9 cellular contexts compared by ENCODE assay signal in the genomic region with DNA sequence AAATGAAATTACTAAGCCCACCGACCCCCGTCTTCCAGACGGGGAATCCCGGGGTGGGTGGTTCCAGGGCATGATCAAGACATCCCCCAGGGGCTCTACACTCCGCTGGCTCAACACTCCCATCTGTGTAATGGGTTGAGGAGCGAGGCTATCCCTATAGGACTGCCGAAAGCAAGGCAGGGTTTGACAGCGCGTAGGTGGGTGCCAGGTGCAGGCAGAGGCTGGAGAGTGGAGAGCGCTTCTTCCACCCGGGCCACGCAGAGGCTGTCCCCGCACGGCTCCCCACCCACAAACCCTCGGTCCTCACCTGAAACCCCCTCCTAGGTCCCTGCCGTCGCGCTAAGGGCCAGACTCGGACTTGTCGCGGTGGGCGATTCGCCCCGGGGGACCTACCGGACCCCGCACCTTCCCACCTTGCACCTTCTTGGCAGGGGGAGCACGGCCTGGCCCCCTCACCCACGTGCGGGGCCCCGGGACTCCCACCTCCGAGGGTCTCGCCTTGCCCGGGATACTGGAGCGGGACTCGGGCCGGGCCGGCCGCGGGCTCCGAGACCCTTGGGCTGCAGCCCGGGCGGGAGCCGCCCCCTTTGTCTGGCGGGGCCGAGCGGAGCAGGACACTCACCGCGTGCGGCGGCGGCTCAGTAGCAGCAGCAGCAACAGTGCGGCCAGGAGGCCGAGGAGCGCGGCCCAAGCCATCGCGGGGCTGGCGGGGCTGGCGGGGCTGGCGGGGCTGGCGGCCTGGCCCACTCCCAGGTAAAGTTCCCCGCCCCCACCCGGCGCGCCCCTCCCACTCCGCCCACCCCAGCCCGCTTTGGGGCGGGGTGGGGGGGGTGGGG. TPM values are rescaled to one million over a fixed set of nuclear protein-coding genes. Genes with fewer than 3 reads are reported as not detected.
DNase-seq lines count a peak whose midpoint lies in the region; ATAC-seq and TF ChIP-seq lines count a peak whose summit lies in the region.
"Had no signal": no experiment of that assay in that cellular context is flagged by ENCODE, and none has a peak within 500 bp of the region (broad histone marks: within the 10 kb centered on the region; RNA-seq: fewer than 3 reads in every experiment).

PTGIS (minus strand) TSS at position 717 of the 836 bp plus-strand sequence; CDS start at position 696, 21 bp downstream.

- peaks cover 8% of the 10 kb centered on the region for H3K36me3 Mint-ChIP-seq in activated CD8-positive, alpha-beta memory T cell treated with anti-CD3 and anti-CD28 coated beads, Interleukin-2, amount 10 ng/mL, durations not matched to agents 7 days and 5 days
- H3K36me3 Mint-ChIP-seq in endothelial cell (ENCODE audit: low read depth, unreplicated experiment): no peaks in the 10 kb centered on the region

- H3K27me3 Mint-ChIP-seq in activated CD8-positive, alpha-beta memory T cell treated with anti-CD3 and anti-CD28 coated beads, Interleukin-2, amount 10 ng/mL, durations not matched to agents 7 days and 5 days: peaks cover 41% of the 10 kb centered on the region
- H3K27me3 Mint-ChIP-seq in endothelial cell (ENCODE audit: unreplicated experiment): peaks cover 8% of the 10 kb centered on the region

- H3K27ac ChIP-seq in urinary bladder (ENCODE audit: low read depth): peak within 1 kb of the TSS; percentile 68

- peak within 1 kb of the TSS; percentile 35 for H3K9ac ChIP-seq in mucosa of stomach (ENCODE audit: low read length)

- DNase-seq in activated CD8-positive, alpha-beta memory T cell treated with anti-CD3 and anti-CD28 coated beads, Interleukin-2, amount 10 ng/mL, durations not matched to agents 7 days and 5 days: no peak
- no peak for DNase-seq in activated CD8-positive, alpha-beta memory T cell treated with anti-CD3 and anti-CD28 coated beads for 24 hours
- DNase-seq in endothelial cell (ENCODE audit: low spot score): peak; percentile 57
- DNase-seq in GDM1 (lab: John Stamatoyannopoulos, UW): no peak
- DNase-seq in NCI-H1092 (lab: John Stamatoyannopoulos, UW): no peak
- no peak for DNase-seq in KG1 (lab: John Stamatoyannopoulos, UW)

- peak; percentile 76 for ATAC-seq in activated CD8-positive, alpha-beta memory T cell treated with anti-CD3 and anti-CD28 coated beads, Interleukin-2, amount 10 ng/mL, durations not matched to agents 7 days and 5 days

- no peak within 1 kb of the TSS for H3K27ac Mint-ChIP-seq in activated CD8-positive, alpha-beta memory T cell treated with anti-CD3 and anti-CD28 coated beads, Interleukin-2, amount 10 ng/mL, durations not matched to agents 7 days and 5 days
- H3K27ac Mint-ChIP-seq in endothelial cell (ENCODE audit: unreplicated experiment): no peak within 1 kb of the TSS
- H3K27ac Mint-ChIP-seq: dendritic cell treated with granulocyte-macrophage colony-stimulating factor and Interleukin-4, amounts not matched to agents 40 ng/mL and 50 ng/mL, for 4 days had no signal

- WGBS in urinary bladder: 7% methylated on average over 68 of the region's 68 CpGs

- TF ChIP-seq CTCF in endothelial cell (IDR thresholded peaks at IDR 0.05; ENCODE audit: unreplicated experiment): no peak

- H3K36me3 ChIP-seq in mucosa of stomach (ENCODE audit: control insufficient read depth, insufficient read depth, low read length): no peaks in the 10 kb centered on the region
- no peaks in the 10 kb centered on the region for H3K36me3 ChIP-seq in urinary bladder (ENCODE audit: insufficient read depth)

- no peaks in the 10 kb centered on the region for H3K9me3 Mint-ChIP-seq in activated CD8-positive, alpha-beta memory T cell treated with anti-CD3 and anti-CD28 coated beads, Interleukin-2, amount 10 ng/mL, durations not matched to agents 7 days and 5 days (ENCODE audit: low read depth)
- no peaks in the 10 kb centered on the region for H3K9me3 Mint-ChIP-seq in endothelial cell (ENCODE audit: unreplicated experiment)
- H3K9me3 Mint-ChIP-seq: dendritic cell treated with granulocyte-macrophage colony-stimulating factor and Interleukin-4, amounts not matched to agents 40 ng/mL and 50 ng/mL, for 4 days had no signal

- H3K27me3 ChIP-seq in mucosa of stomach (ENCODE audit: control insufficient read depth, insufficient read depth, low read length): peaks cover 7% of the 10 kb centered on the region

- H3K4me3 ChIP-seq in mucosa of stomach (ENCODE audit: low read length) (no peak within 1 kb of the TSS), urinary bladder (ENCODE audit: low read depth, low read length) (peak within 1 kb of the TSS; percentile 45)

- peak within 1 kb of the TSS; percentile 44 for H3K4me3 Mint-ChIP-seq in activated CD8-positive, alpha-beta memory T cell treated with anti-CD3 and anti-CD28 coated beads, Interleukin-2, amount 10 ng/mL, durations not matched to agents 7 days and 5 days
- peak within 1 kb of the TSS; percentile 88 for H3K4me3 Mint-ChIP-seq in endothelial cell (ENCODE audit: unreplicated experiment)
- H3K4me3 Mint-ChIP-seq: dendritic cell treated with granulocyte-macrophage colony-stimulating factor and Interleukin-4, amounts not matched to agents 40 ng/mL and 50 ng/mL, for 4 days had no signal

- peaks cover 28% of the 10 kb centered on the region for H3K4me1 Mint-ChIP-seq in activated CD8-positive, alpha-beta memory T cell treated with anti-CD3 and anti-CD28 coated beads, Interleukin-2, amount 10 ng/mL, durations not matched to agents 7 days and 5 days
- peaks cover 15% of the 10 kb centered on the region for H3K4me1 Mint-ChIP-seq in endothelial cell (ENCODE audit: unreplicated experiment)

- CTCF ChIA-PET in activated CD8-positive, alpha-beta memory T cell treated with anti-CD3 and anti-CD28 coated beads, Interleukin-2, amount 10 ng/mL, durations not matched to agents 7 days and 5 days (lab: Charles Lee): interaction anchor here (4.8 to 4.9 kb wide), 2 partner anchors 26 to 27 kb away, joined by 29 to 31 read pairs; no protein-coding TSS in a partner anchor

- H3K4me1 ChIP-seq in mucosa of stomach (ENCODE audit: control insufficient read depth, insufficient read depth, low read length) (peaks cover 13% of the 10 kb centered on the region), urinary bladder (ENCODE audit: insufficient read depth) (no peaks in the 10 kb centered on the region)

- H3K9me3 ChIP-seq in mucosa of stomach (ENCODE audit: control insufficient read depth, low read length): no peaks in the 10 kb centered on the region

RNA-seq across cellular contexts. Expression of gene PTGIS, which starts in this region (rescaled TPM):
- 10 to 100 TPM in 1 of 2 experiments, 1 to 10 TPM in 1; 3.8 to 15.1 TPM for total RNA-seq in activated CD8-positive, alpha-beta memory T cell treated with anti-CD3 and anti-CD28 coated beads, Interleukin-2, amount 10 ng/mL, durations not matched to agents 7 days and 5 days
- total RNA-seq in endothelial cell (ENCODE audit: unreplicated experiment) (12.2 TPM), urinary bladder (118 TPM)
- polyA plus RNA-seq in urinary bladder: 142 TPM
